Comparison of ENCODE assay signal across 26 cellular contexts in the genomic region with DNA sequence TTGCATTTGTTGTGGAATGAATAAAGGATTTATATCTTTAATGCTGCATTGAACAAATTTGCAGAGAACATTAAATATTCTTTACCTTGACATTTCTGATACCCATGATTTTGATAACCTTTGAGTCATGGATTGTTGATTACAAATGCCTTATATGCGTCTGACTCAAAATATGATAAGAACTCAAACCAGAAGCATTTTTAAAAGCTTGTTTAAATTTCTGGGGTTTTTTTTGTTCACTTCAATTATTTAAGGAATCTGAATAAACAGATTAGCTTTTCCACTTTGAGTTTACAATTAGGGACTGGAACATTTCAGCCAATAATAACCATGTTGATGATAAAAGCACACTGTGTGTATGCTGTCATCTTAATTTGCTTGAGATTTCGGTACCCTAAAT.
"Had no signal": no experiment of that assay in that cellular context is flagged by ENCODE, and none has a peak within 500 bp of the region (broad histone marks: within the 10 kb centered on the region; RNA-seq: fewer than 3 reads in every experiment).

No MANE protein-coding gene starts in this region.

- H3K4me1 ChIP-seq: colonic mucosa, esophagus muscularis mucosa, esophagus squamous epithelium, foreskin keratinocyte, gastrocnemius medialis, gastroesophageal sphincter, heart left ventricle, heart right ventricle had no signal

- H3K27ac ChIP-seq: colonic mucosa, coronary artery, dorsolateral prefrontal cortex, epithelial cell of prostate, esophagus muscularis mucosa, esophagus squamous epithelium, foreskin keratinocyte, gastrocnemius medialis, gastroesophageal sphincter, heart left ventricle, heart right ventricle, hepatocyte had no signal

- H3K4me2 ChIP-seq: hepatocyte had no signal

- H3K27me3 ChIP-seq: colonic mucosa, dorsolateral prefrontal cortex, esophagus muscularis mucosa, esophagus squamous epithelium, foreskin keratinocyte, gastrocnemius medialis, gastroesophageal sphincter, heart left ventricle, heart right ventricle, hepatocyte had no signal

- H3K27me3 Mint-ChIP-seq: dendritic cell treated with granulocyte-macrophage colony-stimulating factor and Interleukin-4, amounts not matched to agents 40 ng/mL and 50 ng/mL, for 4 days; effector memory CD8-positive, alpha-beta T cell had no signal

- ATAC-seq: effector memory CD8-positive, alpha-beta T cell; esophagus mucosa; foreskin keratinocyte; gastrocnemius medialis; gastroesophageal sphincter; heart left ventricle; heart right ventricle had no signal

- H3K79me2 ChIP-seq: hepatocyte had no signal

- DNase-seq: colonic mucosa; cortex of kidney; dermis blood vessel endothelial cell; dorsolateral prefrontal cortex; effector CD4-positive, alpha-beta T cell; effector CD8-positive, alpha-beta T cell; effector memory CD4-positive, alpha-beta T cell; effector memory CD8-positive, alpha-beta T cell; endodermal cell; erythroblast; esophagus squamous epithelium; foreskin fibroblast; foreskin keratinocyte; foreskin melanocyte; gastrocnemius medialis; glutamatergic neuron; head of caudate nucleus; heart left ventricle; heart right ventricle had no signal

- H3K4me3 ChIP-seq: colonic mucosa, coronary artery, dorsolateral prefrontal cortex, esophagus muscularis mucosa, esophagus squamous epithelium, gastrocnemius medialis, gastroesophageal sphincter, heart left ventricle, heart right ventricle, hepatocyte had no signal

- H3K27ac Mint-ChIP-seq: dendritic cell treated with granulocyte-macrophage colony-stimulating factor and Interleukin-4, amounts not matched to agents 40 ng/mL and 50 ng/mL, for 4 days; effector memory CD8-positive, alpha-beta T cell; endodermal cell had no signal

- H2AFZ ChIP-seq: hepatocyte had no signal

- H3K4me1 Mint-ChIP-seq: endodermal cell had no signal

- H3K36me3 ChIP-seq: colonic mucosa, esophagus muscularis mucosa, esophagus squamous epithelium, gastrocnemius medialis, gastroesophageal sphincter, heart left ventricle, heart right ventricle had no signal

- H3K9me3 ChIP-seq: colonic mucosa, esophagus squamous epithelium, gastrocnemius medialis had no signal

- H3K4me3 Mint-ChIP-seq: dendritic cell treated with granulocyte-macrophage colony-stimulating factor and Interleukin-4, amounts not matched to agents 40 ng/mL and 50 ng/mL, for 4 days; effector memory CD8-positive, alpha-beta T cell; endodermal cell had no signal
